13 cellular contexts compared by ENCODE assay signal in genomic region chr9:130453487-130453886, GRCh38. TPM values are rescaled to one million over a fixed set of nuclear protein-coding genes. Genes with fewer than 3 reads are reported as not detected.
DNase-seq lines count a peak whose midpoint lies in the region; ATAC-seq, FAIRE-seq and TF ChIP-seq lines count a peak whose summit lies in the region.
"Had no signal": no experiment of that assay in that cellular context is flagged by ENCODE, and none has a peak within 500 bp of the region (broad histone marks: within the 10 kb centered on the region; RNA-seq: fewer than 3 reads in every experiment).

No MANE protein-coding gene starts in this region.

- TF ChIP-seq CTCF in RWPE1 (conservative IDR thresholded peaks at IDR 0.05; ENCODE audit: low read depth) = no peak

- ATAC-seq in Right ventricle myocardium superior (ENCODE audit: poor library complexity) (peak; percentile 26), GM18502 (IDR thresholded peaks at IDR 0.05; ENCODE audit: poor library complexity, unreplicated experiment) (no peak)

- POLR2A ChIA-PET in RWPE1 (lab: Yijun Ruan, JAX; ENCODE audit: low non-redundant PET) = no interaction called here

- CTCF ChIA-PET in RWPE1 (lab: Yijun Ruan, JAX) = interaction anchor here (0.6 to 1.9 kb wide), 5 partner anchors 10 to 1254 kb away, joined by 3 to 7 read pairs (median 4); no protein-coding TSS in a partner anchor

- 17 to 39% (median 21%) methylated on average over 7 of the region's 7 CpGs for WGBS in small intestine, 3 donors

- H3K27me3 ChIP-seq in small intestine (ENCODE audit: control insufficient read depth in 2 of 2, insufficient read depth in 2 of 2, low read length in 2 of 2) = no peaks in the 10 kb centered on the region

- intact Hi-C loops in Right ventricle myocardium superior (cut with DNase I) = no loop called here

- no peak for FAIRE-seq in small intestine (lab: Jason Lieb, UNC)

- no peaks in the 10 kb centered on the region for H3K36me3 ChIP-seq in small intestine (ENCODE audit: control insufficient read depth in 2 of 2, insufficient read depth in 2 of 2, low read length in 2 of 2)

- DNase-seq in NCI-H1436 (lab: John Stamatoyannopoulos, UW) (peak; percentile 20), NCI-H1436 treated with DMSO at 0.1 percent for 48 hours (lab: John Stamatoyannopoulos, UW) (no peak), RWPE1 (ENCODE audit: low spot score) (no peak), Right ventricle myocardium superior (peak; percentile 75), small intestine (peak; percentile 55), activated gamma-delta T cell treated with Interleukin-2 at 50 U/mL for 16 hours (no peak)
- no peak for DNase-seq in activated CD8-positive, alpha-beta memory T cell treated with anti-CD3 and anti-CD28 coated beads, Interleukin-2, amount 50 U/mL, for 4 hours
- DNase-seq: 8988T, Karpas-422, retina had no signal

- H3K4me1 ChIP-seq in small intestine (ENCODE audit: control insufficient read depth in 2 of 2, insufficient read depth in 1 of 2, low read depth in 1 of 2, low read length in 1 of 2) = peaks cover 6 to 11% of the 10 kb centered on the region in 2 donors

- H3K9me3 ChIP-seq in small intestine (ENCODE audit: control insufficient read depth, low read depth) = no peaks in the 10 kb centered on the region

- H3K27ac ChIP-seq in RWPE1 (peak overlapping the region; percentile 84), small intestine (ENCODE audit: low read depth in 1 of 2, low read length in 1 of 2) (no peak overlapping the region)
- H3K27ac ChIP-seq: coronary artery, SK-N-MC had no signal

- no peak overlapping the region for H3K4me3 ChIP-seq in small intestine (ENCODE audit: low read depth in 1 of 2, low read length in 2 of 2)
- H3K4me3 ChIP-seq: coronary artery, SK-N-MC had no signal

RNA-seq across cellular contexts. Expression of gene ASS1, which starts 8.7 kb away (rescaled TPM):
- 74.4 TPM for total RNA-seq in Right ventricle myocardium superior
- 100 to 1,000 TPM; 295 to 435 (median 381) TPM for polyA plus RNA-seq in small intestine

Comparison
In these comparisons a context has a peak if more than half of its experiments do, and no peak if none do; other contexts are left out.
1. DNase-seq: peak in NCI-H1436 (single experiment), Right ventricle myocardium superior (single experiment) and small intestine (single experiment); none in NCI-H1436 treated with DMSO at 0.1 percent for 48 hours (single experiment), RWPE1 (single experiment), activated CD8-positive, alpha-beta memory T cell treated with anti-CD3 and anti-CD28 coated beads, Interleukin-2, amount 50 U/mL, for 4 hours (single experiment) and activated gamma-delta T cell treated with Interleukin-2 at 50 U/mL for 16 hours (single experiment).